Comparison of ENCODE assay signal across 21 cellular contexts in the genomic region with DNA sequence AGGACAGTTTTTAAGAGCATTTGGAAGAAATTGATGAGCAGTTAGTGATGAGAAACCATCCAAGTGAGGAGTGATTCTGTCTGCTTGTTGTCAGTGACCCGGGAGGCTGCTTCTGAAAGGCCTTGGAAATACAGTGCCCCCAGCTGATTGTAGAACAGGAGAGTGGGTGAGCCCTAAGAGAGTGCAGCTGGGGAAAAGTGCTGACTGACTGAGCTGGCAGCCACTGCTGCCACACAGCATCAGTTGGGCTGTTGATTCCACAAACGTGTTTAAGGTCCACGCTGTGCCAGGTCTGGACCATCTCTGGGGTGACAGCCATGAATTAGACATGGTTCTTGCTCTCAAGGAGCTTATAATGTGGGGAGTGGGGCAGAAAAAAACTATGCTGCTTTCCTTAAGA. TPM values are rescaled to one million over a fixed set of nuclear protein-coding genes. Genes with fewer than 3 reads are reported as not detected.
DNase-seq lines count a peak whose midpoint lies in the region; ATAC-seq, FAIRE-seq and TF ChIP-seq lines count a peak whose summit lies in the region.
"Had no signal": no experiment of that assay in that cellular context is flagged by ENCODE, and none has a peak within 500 bp of the region (broad histone marks: within the 10 kb centered on the region; RNA-seq: fewer than 3 reads in every experiment).

No MANE protein-coding gene starts in this region.

- DNase-seq in MCF 10A (ENCODE audit: unreplicated experiment) (no peak), breast epithelium (ENCODE audit: low spot score in 2 of 2) (no peak), astrocyte (ENCODE audit: low read depth) (no peak), osteocyte (ENCODE audit: extremely low spot score, unreplicated experiment) (no peak), aorta (no peak), HTR-8/SVneo (ENCODE audit: insufficient read length, low spot score) (no peak), NCI-H748 treated with DMSO at 0.1 percent for 48 hours (lab: John Stamatoyannopoulos, UW) (no peak), UCSD-AML1 (lab: John Stamatoyannopoulos, UW; ENCODE audit: unreplicated experiment) (no peak)
- DNase-seq: activated CD4-positive, alpha-beta T cell treated with anti-CD3 and anti-CD28 coated beads for 4 hours; activated effector memory CD4-positive, alpha-beta T cell treated with anti-CD3 and anti-CD28 coated beads, Interleukin-2, amount 50 U/mL, for 16 hours; central memory CD4-positive, alpha-beta T cell; erythroblast; foreskin melanocyte; KG1; midbrain; NCI-H187; NCI-H774 had no signal

- H3K27ac ChIP-seq in breast epithelium (no peak overlapping the region), astrocyte (ENCODE audit: low read depth, low read length) (no peak overlapping the region), aorta (ENCODE audit: low read depth in 1 of 2, low read length in 2 of 2) (peak overlapping the region; percentile 26 to 45)
- H3K27ac ChIP-seq: BLaER1 treated with 17β-estradiol and CSF1 and Interleukin-3, amounts not matched to agents 10 nM and 100 nM had no signal

- peaks cover 9% of the 10 kb centered on the region for H3K36me3 Mint-ChIP-seq in MCF 10A (ENCODE audit: insufficient read depth, unreplicated experiment)
- H3K36me3 Mint-ChIP-seq in astrocyte (ENCODE audit: low read depth, unreplicated experiment) = peaks cover 3% of the 10 kb centered on the region
- peaks cover 10% of the 10 kb centered on the region for H3K36me3 Mint-ChIP-seq in osteocyte (ENCODE audit: unreplicated experiment)

- no peaks in the 10 kb centered on the region for H3K27me3 Mint-ChIP-seq in MCF 10A (ENCODE audit: insufficient read depth, unreplicated experiment)
- no peaks in the 10 kb centered on the region for H3K27me3 Mint-ChIP-seq in astrocyte (ENCODE audit: low read depth, unreplicated experiment)
- H3K27me3 Mint-ChIP-seq in osteocyte (ENCODE audit: unreplicated experiment) = no peaks in the 10 kb centered on the region

- H3K4me3 ChIP-seq in breast epithelium (no peak overlapping the region), astrocyte (ENCODE audit: insufficient read depth, low read depth, low read length) (no peak overlapping the region), aorta (ENCODE audit: low read length in 2 of 2) (no peak overlapping the region)
- H3K4me3 ChIP-seq: BLaER1 treated with 17β-estradiol and CSF1 and Interleukin-3, amounts not matched to agents 10 nM and 100 nM; upper lobe of left lung had no signal

- POLR2A ChIA-PET in MCF 10A (lab: Yijun Ruan, JAX) = interaction anchor here (1.6 kb wide), 1 partner anchor 19 kb away, joined by 4 read pairs; no protein-coding TSS in a partner anchor

- peaks cover 85% of the 10 kb centered on the region for H3K79me2 ChIP-seq in astrocyte (ENCODE audit: insufficient read depth, low read length)

- intact Hi-C loops in MCF 10A (cut with micrococcal nuclease) = no loop called here
- intact Hi-C loops in breast epithelium (cut with DNase I; ENCODE audit: low total_unique reads) = no loop called here
- intact Hi-C loops in aorta (cut with DNase I) = loop anchor here in 1 of 2 donors (5.0 kb wide), 1 partner anchor 48 kb away; no protein-coding TSS in a partner anchor

- H3K27me3 ChIP-seq in breast epithelium (no peaks in the 10 kb centered on the region), astrocyte (ENCODE audit: insufficient read depth, low read length) (no peaks in the 10 kb centered on the region), aorta (ENCODE audit: control insufficient read depth in 1 of 2, insufficient read depth in 2 of 2, low read length in 1 of 2) (no peaks in the 10 kb centered on the region)
- H3K27me3 ChIP-seq: BLaER1 treated with 17β-estradiol and CSF1 and Interleukin-3, amounts not matched to agents 10 nM and 100 nM; upper lobe of left lung had no signal

- H3K9me3 ChIP-seq in breast epithelium (no peaks in the 10 kb centered on the region), astrocyte (ENCODE audit: insufficient read depth, low read depth, low read length) (no peaks in the 10 kb centered on the region), aorta (ENCODE audit: control insufficient read depth, low read length) (no peaks in the 10 kb centered on the region)
- H3K9me3 ChIP-seq: upper lobe of left lung had no signal

- ATAC-seq in aorta (ENCODE audit: low FRiP score) = no peak

- H3K27ac Mint-ChIP-seq in MCF 10A (ENCODE audit: low read depth, unreplicated experiment) = peak overlapping the region; percentile 71
- no peak overlapping the region for H3K27ac Mint-ChIP-seq in astrocyte (ENCODE audit: unreplicated experiment)
- peak overlapping the region; percentile 69 for H3K27ac Mint-ChIP-seq in osteocyte (ENCODE audit: unreplicated experiment)
- H3K27ac Mint-ChIP-seq: nephron had no signal

- WGBS in aorta, 2 donors = 50 to 59% methylated on average over 3 of the region's 3 CpGs

- H3K9me3 Mint-ChIP-seq in MCF 10A (ENCODE audit: unreplicated experiment) (no peaks in the 10 kb centered on the region), astrocyte (ENCODE audit: unreplicated experiment) (no peaks in the 10 kb centered on the region), osteocyte (ENCODE audit: unreplicated experiment) (no peaks in the 10 kb centered on the region)

- H3K4me1 ChIP-seq in breast epithelium = peaks cover 0 to 2% of the 10 kb centered on the region in 2 donors
- peaks cover 5% of the 10 kb centered on the region for H3K4me1 ChIP-seq in astrocyte (ENCODE audit: insufficient read depth, low read length)
- peaks cover 2 to 6% of the 10 kb centered on the region in 2 donors for H3K4me1 ChIP-seq in aorta (ENCODE audit: control insufficient read depth in 1 of 2, insufficient read depth in 2 of 2, low read length in 2 of 2)

- BruUV-seq in MCF 10A (replicated peaks; lab: Mats Ljungman, UMichigan) = no TSS peak

- H3K4me2 ChIP-seq in astrocyte (ENCODE audit: low read length) = no peak overlapping the region
- H3K4me2 ChIP-seq: BLaER1 treated with 17β-estradiol and CSF1 and Interleukin-3, amounts not matched to agents 10 nM and 100 nM had no signal

- no peak overlapping the region for H3K9ac ChIP-seq in astrocyte (ENCODE audit: low read length)
- H3K9ac ChIP-seq: BLaER1 treated with 17β-estradiol and CSF1 and Interleukin-3, amounts not matched to agents 10 nM and 100 nM had no signal

- H3K4me1 Mint-ChIP-seq in MCF 10A (ENCODE audit: insufficient read depth, unreplicated experiment) (peaks cover 14% of the 10 kb centered on the region), astrocyte (ENCODE audit: low read depth, unreplicated experiment) (peaks cover 52% of the 10 kb centered on the region), osteocyte (ENCODE audit: unreplicated experiment) (peaks cover 70% of the 10 kb centered on the region)

- H3K4me3 Mint-ChIP-seq in MCF 10A (ENCODE audit: unreplicated experiment) (no peak overlapping the region), astrocyte (ENCODE audit: unreplicated experiment) (peak overlapping the region; percentile 15), osteocyte (ENCODE audit: unreplicated experiment) (no peak overlapping the region)
- H3K4me3 Mint-ChIP-seq: nephron had no signal

- CTCF ChIA-PET in MCF 10A (lab: Yijun Ruan, JAX) = interaction anchor here (1.2 kb wide), 1 partner anchor 118 kb away, joined by 3 read pairs; no protein-coding TSS in a partner anchor

- TF ChIP-seq CTCF in MCF 10A (IDR thresholded peaks at IDR 0.05; ENCODE audit: unreplicated experiment) = no peak
- TF ChIP-seq CTCF in breast epithelium (IDR thresholded peaks at IDR 0.05) = no peak
- no peak for TF ChIP-seq CTCF in astrocyte (IDR thresholded peaks at IDR 0.05; ENCODE audit: insufficient read depth, low read depth, low read length)
- no peak for TF ChIP-seq CTCF in osteocyte (IDR thresholded peaks at IDR 0.05)

- peaks cover 31% of the 10 kb centered on the region for H4K20me1 ChIP-seq in astrocyte (ENCODE audit: insufficient read depth, low read length)

- H3K36me3 ChIP-seq in breast epithelium = no peaks in the 10 kb centered on the region
- H3K36me3 ChIP-seq in astrocyte (ENCODE audit: insufficient read depth, low read length) = peaks cover 12% of the 10 kb centered on the region
- H3K36me3 ChIP-seq in aorta (ENCODE audit: control insufficient read depth in 1 of 2, insufficient read depth in 2 of 2, low read length in 1 of 2) = no peaks in the 10 kb centered on the region

- no peak overlapping the region for H2AFZ ChIP-seq in astrocyte (ENCODE audit: low read depth, low read length)

- FAIRE-seq in astrocyte (lab: Jason Lieb, UNC) = no peak
- no peak for FAIRE-seq in HTR-8/SVneo (lab: Jason Lieb, UNC)
- FAIRE-seq: islet of Langerhans had no signal

- no peak for TF ChIP-seq POLR2A in breast epithelium (IDR thresholded peaks at IDR 0.05)

RNA-seq across cellular contexts. Expression of a gene that starts 18.9 kb away (rescaled TPM):
- total RNA-seq in MCF 10A (2022) = 53.9 and 60.2 TPM in 2 replicates
- total RNA-seq in breast epithelium = 10 to 100 TPM; 29.4 to 48.8 (median 32.6) TPM
- total RNA-seq in astrocyte = 89.3 and 94.0 TPM in 2 replicates
- total RNA-seq in osteocyte = 81.7 and 85.1 TPM in 2 replicates
- total RNA-seq in aorta = 10 to 100 TPM; 53.7 to 57.5 TPM
- 10 to 100 TPM; 32.9 to 33.8 TPM for polyA plus RNA-seq in aorta

Comparison
In these comparisons a context has a peak if more than half of its experiments do, and no peak if none do; other contexts are left out.
1. H3K27ac ChIP-seq: peak in aorta (2 of 2); none in breast epithelium (0 of 2) and astrocyte (single experiment).